In the genomic region with DNA sequence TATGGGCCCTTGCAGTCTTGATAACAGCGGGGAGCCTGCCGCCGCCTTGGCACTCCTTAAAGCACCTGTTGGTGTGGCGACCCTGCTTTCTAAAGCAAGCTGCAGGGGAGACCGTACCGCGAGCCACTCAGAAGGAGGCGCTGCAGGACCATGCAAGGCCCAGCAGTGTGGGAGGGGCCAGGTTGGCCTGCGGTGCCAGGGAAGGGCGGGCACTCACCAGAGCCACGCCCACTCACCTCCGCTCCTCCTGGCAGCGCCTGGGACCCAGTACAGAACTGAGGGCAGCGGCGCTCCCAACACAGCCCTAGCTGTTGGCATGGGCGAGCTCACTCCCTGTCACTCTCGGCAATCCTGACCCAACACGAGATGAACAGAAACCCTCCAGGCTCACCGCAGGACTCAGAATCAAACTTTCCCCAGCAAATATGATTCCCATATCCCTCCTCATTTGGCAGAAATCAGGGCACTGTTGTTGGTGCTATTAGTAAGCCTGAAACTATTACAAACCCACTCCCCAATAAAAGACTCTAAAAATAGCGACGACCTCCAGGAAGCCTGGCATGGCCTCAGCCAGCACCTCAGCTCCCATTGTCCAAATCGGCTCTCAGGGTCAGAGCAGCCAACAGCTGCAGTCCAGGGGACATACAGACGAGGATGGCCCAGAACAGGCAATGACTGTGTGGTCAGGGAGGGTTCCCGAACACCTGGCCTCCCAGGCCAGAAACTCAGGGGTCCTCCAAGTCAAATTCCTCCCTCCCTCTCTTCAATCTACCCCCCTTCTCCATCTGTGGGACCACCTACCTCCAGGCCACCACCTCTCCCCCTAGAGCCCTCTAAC, we compare ENCODE assay signal across 7 cellular contexts.
A peak's percentile ranks its signal among the peaks of the same experiment; 100 is the strongest.
DNase-seq lines count a peak whose midpoint lies in the region; ATAC-seq, FAIRE-seq and TF ChIP-seq lines count a peak whose summit lies in the region.

No MANE protein-coding gene starts in this region.

- peaks cover 10% of the 10 kb centered on the region for H3K36me3 ChIP-seq in astrocyte (ENCODE audit: insufficient read depth, low read length)

- H3K4me1 Mint-ChIP-seq in astrocyte (ENCODE audit: low read depth, unreplicated experiment): peaks cover 6% of the 10 kb centered on the region

- H3K4me3 Mint-ChIP-seq in astrocyte (ENCODE audit: unreplicated experiment): no peak overlapping the region

- H3K79me2 ChIP-seq in astrocyte (ENCODE audit: insufficient read depth, low read length): no peaks in the 10 kb centered on the region

- no peak overlapping the region for H3K9ac ChIP-seq in astrocyte (ENCODE audit: low read length)

- ATAC-seq in GM21737 (IDR thresholded peaks at IDR 0.05; ENCODE audit: unreplicated experiment): no peak

- H3K9me3 Mint-ChIP-seq in astrocyte (ENCODE audit: unreplicated experiment): no peaks in the 10 kb centered on the region

- peak; percentile 34 for TF ChIP-seq CTCF in astrocyte (IDR thresholded peaks at IDR 0.05; ENCODE audit: insufficient read depth, low read depth, low read length)

- no peak overlapping the region for H3K27ac ChIP-seq in astrocyte (ENCODE audit: low read depth, low read length)

- FAIRE-seq in GM12892 (lab: Jason Lieb, UNC) (peak; percentile 46), astrocyte (lab: Jason Lieb, UNC) (no peak)

- peak; percentile 62 for DNase-seq in GM12892 (ENCODE audit: insufficient read length)
- DNase-seq in HT-29 (ENCODE audit: low spot score): peak; percentile 97
- peak; percentile 66 for DNase-seq in T-helper 22 cell (ENCODE audit: low read depth)
- DNase-seq in astrocyte (ENCODE audit: low read depth): peak; percentile 25
- peak; percentile 63 for DNase-seq in iris pigment epithelial cell (ENCODE audit: low read depth)
- DNase-seq in stimulated activated CD4-positive, alpha-beta T cell treated with anti-CD3 and anti-CD28 coated beads, Interleukin-2, amount 100 ng/mL, for 48 hours: peak; percentile 71 to 75

- no peak for TF ChIP-seq POLR2A in GM12892 (IDR thresholded peaks at IDR 0.05; ENCODE audit: low read depth, low read length)

- peaks cover 6% of the 10 kb centered on the region for H3K27me3 Mint-ChIP-seq in astrocyte (ENCODE audit: low read depth, unreplicated experiment)

- H3K27ac Mint-ChIP-seq in astrocyte (ENCODE audit: unreplicated experiment): peak overlapping the region; percentile 18

- H3K9me3 ChIP-seq in astrocyte (ENCODE audit: insufficient read depth, low read depth, low read length): no peaks in the 10 kb centered on the region

- peaks cover 43% of the 10 kb centered on the region for H4K20me1 ChIP-seq in astrocyte (ENCODE audit: insufficient read depth, low read length)

- no peak overlapping the region for H3K4me2 ChIP-seq in astrocyte (ENCODE audit: low read length)

- peaks cover 15% of the 10 kb centered on the region for H3K4me1 ChIP-seq in astrocyte (ENCODE audit: insufficient read depth, low read length)

- no peaks in the 10 kb centered on the region for H3K27me3 ChIP-seq in astrocyte (ENCODE audit: insufficient read depth, low read length)

- H2AFZ ChIP-seq in astrocyte (ENCODE audit: low read depth, low read length): no peak overlapping the region

- no peak overlapping the region for H3K4me3 ChIP-seq in astrocyte (ENCODE audit: insufficient read depth, low read depth, low read length)

- H3K36me3 Mint-ChIP-seq in astrocyte (ENCODE audit: low read depth, unreplicated experiment): peaks cover 23% of the 10 kb centered on the region

Comparison
In these comparisons a context has a peak if more than half of its experiments do, and no peak if none do; other contexts are left out.
1. DNase-seq: peak in every context shown above with its lines; median percentile 97 in HT-29; 73 in stimulated activated CD4-positive, alpha-beta T cell treated with anti-CD3 and anti-CD28 coated beads, Interleukin-2, amount 100 ng/mL, for 48 hours; 66 in T-helper 22 cell; 63 in iris pigment epithelial cell; 62 in GM12892; 25 in astrocyte.